ENCODE assay signal across 10 cellular contexts in genomic region chr13:34155931-34156607, GRCh38.
DNase-seq lines count a peak whose midpoint lies in the region; ATAC-seq and TF ChIP-seq lines count a peak whose summit lies in the region.
"Had no signal": no experiment of that assay in that cellular context is flagged by ENCODE, and none has a peak within 500 bp of the region (broad histone marks: within the 10 kb centered on the region; RNA-seq: fewer than 3 reads in every experiment).

No MANE protein-coding gene starts in this region.

- POLR2A ChIA-PET in GM10248 (lab: Yijun Ruan, JAX): no interaction called here

- no peak overlapping the region for H3K27ac Mint-ChIP-seq in activated T-helper 17 cell treated with anti-CD3 and anti-CD28 coated beads, Interleukin-2, amount 50 U/mL, for 72 hours
- H3K27ac Mint-ChIP-seq: stimulated activated naive CD8-positive, alpha-beta T cell treated with anti-CD3 and anti-CD28 coated beads, Interleukin-15, Interleukin-2, amounts not matched to agents 100 ng/mL and 50 ng/mL, for 24 hours had no signal

- DNase-seq in A172 (ENCODE audit: low spot score) (peak; percentile 85), HT1080 (ENCODE audit: low read depth) (peak; percentile 80), NCI-H2196 (lab: John Stamatoyannopoulos, UW; ENCODE audit: unreplicated experiment) (no peak), GM10248 (ENCODE audit: extremely low spot score) (no peak)
- no peak for DNase-seq in effector memory CD4-positive, alpha-beta T cell
- DNase-seq: NCI-H1048 had no signal

- CTCF ChIA-PET in GM10248 (lab: Yijun Ruan, JAX): no interaction called here

- H3K4me1 Mint-ChIP-seq in activated T-helper 17 cell treated with anti-CD3 and anti-CD28 coated beads, Interleukin-2, amount 50 U/mL, for 72 hours: peaks cover 8% of the 10 kb centered on the region

- H3K4me3 Mint-ChIP-seq in activated T-helper 17 cell treated with anti-CD3 and anti-CD28 coated beads, Interleukin-2, amount 50 U/mL, for 72 hours: peak overlapping the region; percentile 50
- H3K4me3 Mint-ChIP-seq: stimulated activated naive CD8-positive, alpha-beta T cell treated with anti-CD3 and anti-CD28 coated beads, Interleukin-15, Interleukin-2, amounts not matched to agents 100 ng/mL and 50 ng/mL, for 24 hours had no signal

- H3K36me3 Mint-ChIP-seq in activated T-helper 17 cell treated with anti-CD3 and anti-CD28 coated beads, Interleukin-2, amount 50 U/mL, for 72 hours (ENCODE audit: low read depth): no peaks in the 10 kb centered on the region

- peaks cover 4% of the 10 kb centered on the region for H3K9me3 Mint-ChIP-seq in activated T-helper 17 cell treated with anti-CD3 and anti-CD28 coated beads, Interleukin-2, amount 50 U/mL, for 72 hours

- peaks cover 18% of the 10 kb centered on the region for H3K4me1 ChIP-seq in iPS-20b (ENCODE audit: insufficient read depth, low read length)
- no peaks in the 10 kb centered on the region for H3K4me1 ChIP-seq in effector memory CD4-positive, alpha-beta T cell (ENCODE audit: control insufficient read depth, insufficient read depth, low read length, poor library complexity, severe bottlenecking)

- no peaks in the 10 kb centered on the region for H3K27me3 ChIP-seq in iPS-20b (ENCODE audit: insufficient read depth, low read length)
- no peaks in the 10 kb centered on the region for H3K27me3 ChIP-seq in effector memory CD4-positive, alpha-beta T cell (replicated peaks; ENCODE audit: control insufficient read depth, insufficient read depth, low read length, poor library complexity, severe bottlenecking)

- peaks cover 20% of the 10 kb centered on the region for H3K27me3 Mint-ChIP-seq in activated T-helper 17 cell treated with anti-CD3 and anti-CD28 coated beads, Interleukin-2, amount 50 U/mL, for 72 hours

- TF ChIP-seq CTCF in GM10248 (IDR thresholded peaks at IDR 0.05; ENCODE audit: control extremely low read depth, extremely low read depth, low read depth, missing control alignments): no peak

- H3K36me3 ChIP-seq in iPS-20b (ENCODE audit: insufficient read depth, low read depth, low read length): no peaks in the 10 kb centered on the region
- no peaks in the 10 kb centered on the region for H3K36me3 ChIP-seq in effector memory CD4-positive, alpha-beta T cell (ENCODE audit: control insufficient read depth, insufficient read depth, low read length)

- H3K9ac ChIP-seq in iPS-20b (ENCODE audit: low read depth, low read length): peak overlapping the region; percentile 2; the same call in 1 of the 2 replicates

- H3K4me3 ChIP-seq in iPS-20b (ENCODE audit: low read length): no peak overlapping the region
- H3K4me3 ChIP-seq in effector memory CD4-positive, alpha-beta T cell (ENCODE audit: insufficient read depth, low read depth, low read length, poor library complexity, severe bottlenecking): no peak overlapping the region

- H3K27ac ChIP-seq in iPS-20b (ENCODE audit: low read length): no peak overlapping the region
- no peak overlapping the region for H3K27ac ChIP-seq in effector memory CD4-positive, alpha-beta T cell (ENCODE audit: insufficient read depth, low read length, poor library complexity, severe bottlenecking)

- no peaks in the 10 kb centered on the region for H3K9me3 ChIP-seq in iPS-20b (ENCODE audit: insufficient read depth, low read depth, low read length)
- H3K9me3 ChIP-seq in effector memory CD4-positive, alpha-beta T cell (ENCODE audit: control insufficient read depth, low read length): no peaks in the 10 kb centered on the region

- no peak for ATAC-seq in activated T-helper 17 cell treated with anti-CD3 and anti-CD28 coated beads, Interleukin-2, amount 50 U/mL, for 72 hours (replicated peaks)
- ATAC-seq in GM18520 (IDR thresholded peaks at IDR 0.05; ENCODE audit: unreplicated experiment): no peak

Comparison
In these comparisons a context has a peak if more than half of its experiments do, and no peak if none do; other contexts are left out.
1. DNase-seq: peak in A172 (single experiment) and HT1080 (single experiment); none in effector memory CD4-positive, alpha-beta T cell (0 of 3), NCI-H2196 (single experiment) and GM10248 (single experiment).